Comparison of ENCODE assay signal across 8 cellular contexts in the genomic region with DNA sequence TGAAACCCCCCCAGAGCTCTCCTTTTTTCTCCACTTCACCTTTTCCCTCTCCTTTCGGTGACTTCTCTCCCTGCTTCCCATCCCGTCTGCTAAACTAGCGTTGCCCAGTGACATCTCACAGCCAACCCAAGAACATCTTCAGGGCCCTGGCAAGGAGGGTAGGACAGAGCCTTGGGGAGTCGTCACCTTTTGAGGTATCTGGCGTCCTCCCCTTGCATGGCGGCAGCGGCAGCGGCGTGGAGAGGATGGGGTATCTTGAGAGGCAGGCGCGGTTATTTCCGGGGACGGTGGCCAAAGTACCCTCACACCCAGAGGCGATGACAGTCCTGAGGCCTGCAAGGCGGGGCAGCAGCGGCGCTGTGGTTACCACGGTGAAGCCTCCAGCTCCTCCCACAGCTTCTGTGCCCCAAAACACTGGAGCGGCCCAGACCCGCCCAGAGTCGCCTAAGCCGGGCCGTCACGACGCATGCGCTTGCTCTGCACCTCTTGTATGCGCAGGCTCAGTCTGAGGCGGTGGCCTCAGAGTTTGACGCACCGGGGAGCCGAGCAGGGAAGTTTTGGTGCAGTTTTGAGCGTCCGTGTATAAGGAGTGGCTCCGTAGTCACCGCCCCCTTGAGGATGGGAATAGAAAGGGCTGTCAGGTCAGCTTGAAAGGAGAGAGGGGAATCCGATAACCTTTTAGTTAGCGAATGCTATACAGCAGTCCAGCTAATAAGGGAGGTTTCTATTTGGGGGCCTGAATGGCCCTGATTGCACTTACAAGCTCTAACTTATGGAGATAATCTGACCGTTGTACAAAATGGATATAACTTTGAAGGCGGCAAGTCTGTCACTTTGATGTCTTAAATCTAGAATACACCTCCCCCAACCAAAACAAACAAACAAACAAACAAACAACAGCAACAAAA. TPM values are rescaled to one million over a fixed set of nuclear protein-coding genes. Genes with fewer than 3 reads are reported as not detected.
A peak's percentile ranks its signal among the peaks of the same experiment; 100 is the strongest.
DNase-seq lines count a peak whose midpoint lies in the region; ATAC-seq and FAIRE-seq lines count a peak whose summit lies in the region.

A gene (minus strand): TSS at position 446 of the 908 bp plus-strand sequence. CDS start 228 bp downstream, at position 218.

- peak within 1 kb of the TSS; percentile 67 for H3K4me2 ChIP-seq in mesendoderm (ENCODE audit: low read length)

- H3K18ac ChIP-seq in mesendoderm (ENCODE audit: low read length) = no peak within 1 kb of the TSS

- no peak within 1 kb of the TSS for H4K8ac ChIP-seq in mesendoderm (ENCODE audit: low read depth, low read length)

- H2BK120ac ChIP-seq in mesendoderm (ENCODE audit: low read depth, low read length) = no peak within 1 kb of the TSS

- H3K4me1 Mint-ChIP-seq in activated CD8-positive, alpha-beta memory T cell treated with anti-CD3 and anti-CD28 coated beads, Interleukin-2, amount 10 ng/mL, durations not matched to agents 7 days and 5 days = peaks cover 55% of the 10 kb centered on the region

- H3K27me3 Mint-ChIP-seq in activated CD8-positive, alpha-beta memory T cell treated with anti-CD3 and anti-CD28 coated beads, Interleukin-2, amount 10 ng/mL, durations not matched to agents 7 days and 5 days = no peaks in the 10 kb centered on the region

- no peak within 1 kb of the TSS for H3K4ac ChIP-seq in mesendoderm (ENCODE audit: low read depth, low read length)

- H3K36me3 ChIP-seq in endocrine pancreas (ENCODE audit: control insufficient read depth, insufficient read depth, low read length) (no peaks in the 10 kb centered on the region), mesendoderm (ENCODE audit: control insufficient read depth, insufficient read depth, low read length) (no peaks in the 10 kb centered on the region)

- H3K9ac ChIP-seq in endocrine pancreas (ENCODE audit: control insufficient read depth, insufficient read depth, low read length) = peak within 1 kb of the TSS; percentile 42
- H3K9ac ChIP-seq in mesendoderm (ENCODE audit: low read length) = peak within 1 kb of the TSS; percentile 62

- H3K23ac ChIP-seq in mesendoderm (ENCODE audit: low read length) = no peak within 1 kb of the TSS

- no peak within 1 kb of the TSS for H2AK5ac ChIP-seq in mesendoderm (ENCODE audit: low read length)

- FAIRE-seq in HTR-8/SVneo (lab: Jason Lieb, UNC) = peak; percentile 80

- peaks cover 16% of the 10 kb centered on the region for H3K4me1 ChIP-seq in endocrine pancreas (ENCODE audit: control insufficient read depth, insufficient read depth, low read length)
- H3K4me1 ChIP-seq in mesendoderm (ENCODE audit: control insufficient read depth, low read depth, low read length) = no peaks in the 10 kb centered on the region

- peaks cover 5% of the 10 kb centered on the region for H3K9me3 Mint-ChIP-seq in activated CD8-positive, alpha-beta memory T cell treated with anti-CD3 and anti-CD28 coated beads, Interleukin-2, amount 10 ng/mL, durations not matched to agents 7 days and 5 days (ENCODE audit: low read depth)

- peak within 1 kb of the TSS; percentile 90 for H3K4me3 ChIP-seq in endocrine pancreas (ENCODE audit: control insufficient read depth, insufficient read depth, low read length)
- peak within 1 kb of the TSS; percentile 47 for H3K4me3 ChIP-seq in mesendoderm (ENCODE audit: low read length)

- CTCF ChIA-PET in activated CD8-positive, alpha-beta memory T cell treated with anti-CD3 and anti-CD28 coated beads, Interleukin-2, amount 10 ng/mL, durations not matched to agents 7 days and 5 days (lab: Charles Lee) = interaction anchor here (0.6 to 1.6 kb wide), 3 partner anchors 8 to 182 kb away, joined by 3 read pairs; no protein-coding TSS in a partner anchor

- no CpG with 5 or more reads among the region's 39 CpGs for WGBS in mesendoderm (ENCODE audit: extremely low coverage, insufficient coverage, low lambda C conversion rate)

- peaks cover 1% of the 10 kb centered on the region for H3K9me3 ChIP-seq in endocrine pancreas (ENCODE audit: control insufficient read depth, low read length)

- H2BK5ac ChIP-seq in mesendoderm (ENCODE audit: low read length) = no peak within 1 kb of the TSS

- no peak within 1 kb of the TSS for H3K27ac ChIP-seq in mesendoderm (ENCODE audit: low read depth, low read length)

- peaks cover 30% of the 10 kb centered on the region for H3K36me3 Mint-ChIP-seq in activated CD8-positive, alpha-beta memory T cell treated with anti-CD3 and anti-CD28 coated beads, Interleukin-2, amount 10 ng/mL, durations not matched to agents 7 days and 5 days

- no peaks in the 10 kb centered on the region for H3K79me1 ChIP-seq in mesendoderm (ENCODE audit: low read length)

- H3K27me3 ChIP-seq in endocrine pancreas (ENCODE audit: control insufficient read depth, insufficient read depth, low read length) (no peaks in the 10 kb centered on the region), mesendoderm (ENCODE audit: insufficient read depth, low read length, poor library complexity) (no peaks in the 10 kb centered on the region)

- peak; percentile 98 for ATAC-seq in GM21360 (IDR thresholded peaks at IDR 0.05; ENCODE audit: unreplicated experiment)
- ATAC-seq in activated CD8-positive, alpha-beta memory T cell treated with anti-CD3 and anti-CD28 coated beads, Interleukin-2, amount 10 ng/mL, durations not matched to agents 7 days and 5 days = peak; percentile 97

- DNase-seq in COR-L47 (lab: John Stamatoyannopoulos, UW) (peak; percentile 97), HTR-8/SVneo (ENCODE audit: insufficient read length, low spot score) (peak; percentile 96), NOMO-1 treated with dmso at 0.1 percent for 144 hours (lab: John Stamatoyannopoulos, UW; ENCODE audit: unreplicated experiment) (peak; percentile 96), mesendoderm (peak; percentile 99)
- DNase-seq in activated CD8-positive, alpha-beta memory T cell treated with anti-CD3 and anti-CD28 coated beads, Interleukin-2, amount 10 ng/mL, durations not matched to agents 7 days and 5 days = peak; percentile 99
- DNase-seq in stimulated activated CD8-positive, alpha-beta memory T cell treated with anti-CD3 and anti-CD28 coated beads, Interleukin-15, amount 100 ng/mL, for 24 hours (ENCODE audit: low read depth) = peak; percentile 82

- H3K56ac ChIP-seq in mesendoderm (ENCODE audit: low read length) = peak within 1 kb of the TSS; percentile 69

- H3K79me2 ChIP-seq in mesendoderm (ENCODE audit: control insufficient read depth, insufficient read depth, low read length) = no peaks in the 10 kb centered on the region

- peak within 1 kb of the TSS; percentile 97 for H3K27ac Mint-ChIP-seq in activated CD8-positive, alpha-beta memory T cell treated with anti-CD3 and anti-CD28 coated beads, Interleukin-2, amount 10 ng/mL, durations not matched to agents 7 days and 5 days

- no peak within 1 kb of the TSS for H2BK15ac ChIP-seq in mesendoderm (replicated peaks; ENCODE audit: low read depth)

- H3K4me3 Mint-ChIP-seq in activated CD8-positive, alpha-beta memory T cell treated with anti-CD3 and anti-CD28 coated beads, Interleukin-2, amount 10 ng/mL, durations not matched to agents 7 days and 5 days = peak within 1 kb of the TSS; percentile 90

- H4K5ac ChIP-seq in mesendoderm (ENCODE audit: low read length) = no peak within 1 kb of the TSS

RNA-seq across cellular contexts. Expression of the gene that starts here (rescaled TPM):
- 10 to 100 TPM; 25.1 to 30.1 TPM for total RNA-seq in activated CD8-positive, alpha-beta memory T cell treated with anti-CD3 and anti-CD28 coated beads, Interleukin-2, amount 10 ng/mL, durations not matched to agents 7 days and 5 days
- polyA plus RNA-seq in mesendoderm (2013, experiment 1 of 2) = 4.1 TPM
- 3.9 TPM for polyA plus RNA-seq in mesendoderm (2013, experiment 2 of 2)
